ENCODE assay signal across 8 cellular contexts in genomic region chr19:45862271-45862563, GRCh38. TPM values are rescaled to one million over a fixed set of nuclear protein-coding genes. Genes with fewer than 3 reads are reported as not detected.
DNase-seq lines count a peak whose midpoint lies in the region; ATAC-seq and TF ChIP-seq lines count a peak whose summit lies in the region.

No MANE protein-coding gene starts in this region.

- peak overlapping the region; percentile 83 for H3K27ac ChIP-seq in HEK293 (ENCODE audit: extremely low read depth, low read depth, low read length)
- peak overlapping the region; percentile 88 to 96 (median 94) for H3K27ac ChIP-seq in spleen

- intact Hi-C loops in spleen (cut with DNase I; ENCODE audit: low total_unique reads), result no loop called here

- H3K4me3 ChIP-seq in HEK293 (ENCODE audit: low read depth, low read length) (peak overlapping the region; percentile 71), iPS-11a (ENCODE audit: low read depth, low read length) (peak overlapping the region; percentile 90), spleen (peak overlapping the region; percentile 86 to 99 (median 92))

- CTCF ChIA-PET in HEK293 (lab: Yijun Ruan, JAX), result interaction anchor here (1.1 to 6.6 kb wide), 3 partner anchors 20 to 752 kb away, joined by 3 to 91 read pairs (median 4); partner anchors contain the start of gene IRF2BP1

- TF ChIP-seq POLR2A in spleen (IDR thresholded peaks at IDR 0.05), result no peak

- H3K4me1 ChIP-seq in HEK293 (ENCODE audit: control insufficient read depth, insufficient read depth, low read length) (peaks cover 10% of the 10 kb centered on the region), spleen (peaks cover 25 to 56% (median 39%) of the 10 kb centered on the region in 6 donors)

- no peaks in the 10 kb centered on the region for H3K9me3 Mint-ChIP-seq in activated T-helper 17 cell treated with anti-CD3 and anti-CD28 coated beads, Interleukin-2, amount 50 U/mL, for 72 hours

- no peak for ATAC-seq in activated T-helper 17 cell treated with anti-CD3 and anti-CD28 coated beads, Interleukin-2, amount 50 U/mL, for 72 hours (replicated peaks)
- no peak for ATAC-seq in GM21786 (IDR thresholded peaks at IDR 0.05; ENCODE audit: unreplicated experiment)

- 0 to 1% (median 0%) methylated on average over 11 of the region's 11 CpGs for WGBS in spleen, 5 donors

- peak overlapping the region; percentile 93 for H3K4me3 Mint-ChIP-seq in activated T-helper 17 cell treated with anti-CD3 and anti-CD28 coated beads, Interleukin-2, amount 50 U/mL, for 72 hours

- peaks cover 20 to 40% of the 10 kb centered on the region in 2 experiments for H3K36me3 ChIP-seq in HEK293 (ENCODE audit: control insufficient read depth in 2 of 2, insufficient read depth in 1 of 2, low read length in 2 of 2)
- H3K36me3 ChIP-seq in spleen, result peaks cover 0 to 41% (median 18%) of the 10 kb centered on the region in 6 donors

- peaks cover 4% of the 10 kb centered on the region for H3K27me3 Mint-ChIP-seq in activated T-helper 17 cell treated with anti-CD3 and anti-CD28 coated beads, Interleukin-2, amount 50 U/mL, for 72 hours

- H3K9me3 ChIP-seq in HEK293 (ENCODE audit: control insufficient read depth, insufficient read depth, low read depth, low read length) (no peaks in the 10 kb centered on the region), spleen (no peaks in the 10 kb centered on the region)

- TF ChIP-seq CTCF in HEK293 (tag by site-specific recombination; IDR thresholded peaks at IDR 0.05) (no peak; the same call in 1 of the 2 replicates), spleen (IDR thresholded peaks at IDR 0.05 in 8 of 11, conservative IDR thresholded peaks at IDR 0.05 in 3 of 11) (no peak)

- peaks cover 16% of the 10 kb centered on the region for H3K4me1 Mint-ChIP-seq in activated T-helper 17 cell treated with anti-CD3 and anti-CD28 coated beads, Interleukin-2, amount 50 U/mL, for 72 hours

- POLR2A ChIA-PET in HEK293 (lab: Yijun Ruan, JAX), result interaction anchor here (1.1 to 3.7 kb wide), 7 partner anchors 19 to 145 kb away, joined by 3 to 39 read pairs (median 19); partner anchors contain the start of genes IRF2BP1, MYPOP and SIX5

- H3K36me3 Mint-ChIP-seq in activated T-helper 17 cell treated with anti-CD3 and anti-CD28 coated beads, Interleukin-2, amount 50 U/mL, for 72 hours (ENCODE audit: low read depth), result peaks cover 53% of the 10 kb centered on the region

- peaks cover 0 to 28% (median 14%) of the 10 kb centered on the region in 7 donors for H3K27me3 ChIP-seq in spleen (replicated peaks in 1 of 7)

- H3K27ac Mint-ChIP-seq in activated T-helper 17 cell treated with anti-CD3 and anti-CD28 coated beads, Interleukin-2, amount 50 U/mL, for 72 hours, result peak overlapping the region; percentile 92

- DNase-seq in spleen (no peak), ureter (ENCODE audit: low spot score) (no peak), NCI-H2171 (lab: John Stamatoyannopoulos, UW) (no peak), Ammon's horn (ENCODE audit: low spot score) (no peak)

TF ChIP-seq in HEK293, 187 proteins besides CTCF, POLR2A, EP300 and RAD21:
- TF ChIP-seq ZNF843 (tag by site-specific recombination; IDR thresholded peaks at IDR 0.05) (peak; percentile 13; the same call in 1 of the 2 replicates), ZNF580 (tag by site-specific recombination; IDR thresholded peaks at IDR 0.05) (0 out of 2 replicates have a peak, but pooled peaks have one; percentile 30), ZBTB17 (tag by site-specific recombination; IDR thresholded peaks at IDR 0.05) (peak; percentile 47), ZNF837 (tag by site-specific recombination; IDR thresholded peaks at IDR 0.05) (no peak), ZNF114 (tag by site-specific recombination; IDR thresholded peaks at IDR 0.05) (no peak)

RNA-seq across cellular contexts. Expression of gene SYMPK, which starts 0.7 kb away (rescaled TPM):
- total RNA-seq in activated T-helper 17 cell treated with anti-CD3 and anti-CD28 coated beads, Interleukin-2, amount 50 U/mL, for 72 hours, result 100 to 1,000 TPM in 1 of 2 donors, 10 to 100 TPM in 1; 98.2 to 122 TPM
- total RNA-seq in spleen (100 to 1,000 TPM in 1 of 7 donors, 10 to 100 TPM in 6; 56.3 to 106 (median 75.1) TPM), ureter (81.1 TPM)
- 100 to 1,000 TPM in 2 of 3 donors, 10 to 100 TPM in 1; 60.3 to 148 (median 147) TPM for polyA plus RNA-seq in spleen

RNA-seq across cellular contexts. Expression of gene FOXA3, which starts 1.9 kb away (rescaled TPM):
- 1 to 10 TPM in 1 of 2 donors, under 1 TPM in 1; 0.32 to 1.9 TPM for total RNA-seq in activated T-helper 17 cell treated with anti-CD3 and anti-CD28 coated beads, Interleukin-2, amount 50 U/mL, for 72 hours
- total RNA-seq in spleen, result under 1 TPM in 1 of 7 donors, not detected in 6; 0.24 TPM
- under 1 TPM in 2 of 3 donors, not detected in 1; 0.09 to 0.16 TPM for polyA plus RNA-seq in spleen
- total RNA-seq in ureter, result not detected

RNA-seq across cellular contexts. Expression of gene IRF2BP1, which starts 23.7 kb away (rescaled TPM):
- 10 to 100 TPM; 13.5 to 16.4 TPM for total RNA-seq in activated T-helper 17 cell treated with anti-CD3 and anti-CD28 coated beads, Interleukin-2, amount 50 U/mL, for 72 hours
- total RNA-seq in spleen, result 10 to 100 TPM; 18.5 to 29.4 (median 23.3) TPM
- 10 to 100 TPM in 2 of 3 donors, 1 to 10 TPM in 1; 10.0 to 19.9 (median 10.6) TPM for polyA plus RNA-seq in spleen
- 22.0 TPM for total RNA-seq in ureter

RNA-seq across cellular contexts. Expression of gene MYPOP, which starts 40.2 kb away (rescaled TPM):
- total RNA-seq in activated T-helper 17 cell treated with anti-CD3 and anti-CD28 coated beads, Interleukin-2, amount 50 U/mL, for 72 hours, result 1 to 10 TPM; 7.4 to 7.6 TPM
- total RNA-seq in spleen (10 to 100 TPM in 4 of 7 donors, 1 to 10 TPM in 3; 5.8 to 13.2 (median 11.0) TPM), ureter (5.5 TPM)
- polyA plus RNA-seq in spleen, result 1 to 10 TPM; 5.1 to 9.6 (median 9.3) TPM

RNA-seq across cellular contexts. Expression of gene RSPH6A, which starts 47.1 kb away (rescaled TPM):
- total RNA-seq in activated T-helper 17 cell treated with anti-CD3 and anti-CD28 coated beads, Interleukin-2, amount 50 U/mL, for 72 hours, result under 1 TPM; 0.26 to 0.40 TPM
- total RNA-seq in spleen (under 1 TPM in 3 of 7 donors, not detected in 4; 0.19 to 0.41 (median 0.33) TPM), ureter (0.21 TPM)
- polyA plus RNA-seq in spleen, result under 1 TPM in 1 of 3 donors, not detected in 2; 0.13 TPM
